ENCODE assay signal across 10 cellular contexts in genomic region chr9:98975838-98976237, GRCh38. TPM values are rescaled to one million over a fixed set of nuclear protein-coding genes. Genes with fewer than 3 reads are reported as not detected.
"Had no signal": no experiment of that assay in that cellular context is flagged by ENCODE, and none has a peak within 500 bp of the region (broad histone marks: within the 10 kb centered on the region; RNA-seq: fewer than 3 reads in every experiment).

No MANE protein-coding gene starts in this region.

- H3K9me3 ChIP-seq: SJCRH30, tibial nerve had no signal

- H3K36me3 ChIP-seq: SJCRH30, tibial nerve had no signal

- H3K27ac ChIP-seq: SJCRH30 had no signal

- H3K27me3 ChIP-seq: SJCRH30, tibial nerve had no signal

- H3K4me3 ChIP-seq: SJCRH30 had no signal

- DNase-seq: activated CD4-positive, alpha-beta memory T cell treated with anti-CD3 and anti-CD28 coated beads, Interleukin-2, amount 10 ng/mL, durations not matched to agents 7 days and 5 days; activated CD4-positive, alpha-beta T cell treated with anti-CD3 and anti-CD28 coated beads for 4 hours; activated effector memory CD4-positive, alpha-beta T cell treated with Interleukin-2 at 50 U/mL for 16 hours; activated naive CD4-positive, alpha-beta T cell treated with anti-CD3 and anti-CD28 coated beads, Interleukin-2, amount 50 U/mL, for 16 hours; activated T-cell treated with anti-CD3 and anti-CD28 coated beads, Interleukin-2, amount 50 U/mL, for 24 hours; erythroblast; SJCRH30; T-helper 2 cell had no signal

RNA-seq across cellular contexts. Expression of gene COL15A1, which starts 32.1 kb away (rescaled TPM):
- total RNA-seq: pulmonary artery endothelial cell had no signal
